Comparison of ENCODE assay signal across 8 cellular contexts in genomic region chr4:98482847-98483806, GRCh38.
A peak's percentile ranks its signal among the peaks of the same experiment; 100 is the strongest.
DNase-seq lines count a peak whose midpoint lies in the region; ATAC-seq and TF ChIP-seq lines count a peak whose summit lies in the region.

No MANE protein-coding gene starts in this region.

- TF ChIP-seq CTCF in coronary artery (IDR thresholded peaks at IDR 0.05), result no peak

- peak overlapping the region in 2 of 8 donors; percentile 28 to 37 for H3K4me3 Mint-ChIP-seq in CD4-positive, alpha-beta memory T cell
- H3K4me3 Mint-ChIP-seq in stimulated activated memory B cell treated with anti-CD40 and anti-IgM and Interleukin-4, amounts not matched to agents 10 μg/mL and 1 μg/mL and 100 μg/mL, for 72 hours, result peak overlapping the region; percentile 46

- intact Hi-C loops in CD4-positive, alpha-beta memory T cell (cut with micrococcal nuclease), result no loop called here
- intact Hi-C loops in head of caudate nucleus (cut with DNase I), result no loop called here

- H3K4me3 ChIP-seq in CD4-positive, alpha-beta memory T cell (ENCODE audit: low read length in 2 of 2), result no peak overlapping the region
- no peak overlapping the region for H3K4me3 ChIP-seq in coronary artery

- POLR2A ChIA-PET in CD4-positive, alpha-beta memory T cell (lab: Charles Lee; ENCODE audit: partially characterized antibody), result no interaction called here

- no peaks in the 10 kb centered on the region for H3K27me3 ChIP-seq in CD4-positive, alpha-beta memory T cell (ENCODE audit: insufficient read depth, low read length)

- H3K4me1 Mint-ChIP-seq in CD4-positive, alpha-beta memory T cell, result peaks cover 17 to 49% (median 38%) of the 10 kb centered on the region in 4 donors
- H3K4me1 Mint-ChIP-seq in stimulated activated memory B cell treated with anti-CD40 and anti-IgM and Interleukin-4, amounts not matched to agents 10 μg/mL and 1 μg/mL and 100 μg/mL, for 72 hours, result peaks cover 40% of the 10 kb centered on the region

- H3K27me3 Mint-ChIP-seq in CD4-positive, alpha-beta memory T cell, result no peaks in the 10 kb centered on the region
- no peaks in the 10 kb centered on the region for H3K27me3 Mint-ChIP-seq in stimulated activated memory B cell treated with anti-CD40 and anti-IgM and Interleukin-4, amounts not matched to agents 10 μg/mL and 1 μg/mL and 100 μg/mL, for 72 hours

- no peak for DNase-seq in CD4-positive, alpha-beta memory T cell
- DNase-seq in amniotic epithelial cell (ENCODE audit: low read depth), result peak; percentile 55
- no peak for DNase-seq in SHP77 treated with DMSO at 0.1 percent for 48 hours (lab: John Stamatoyannopoulos, UW)
- DNase-seq in coronary artery (ENCODE audit: low spot score), result no peak
- DNase-seq in head of caudate nucleus, result no peak

- no peaks in the 10 kb centered on the region for H3K36me3 ChIP-seq in CD4-positive, alpha-beta memory T cell (ENCODE audit: insufficient read depth, low read length)

- H3K27ac ChIP-seq in CD4-positive, alpha-beta memory T cell (ENCODE audit: low read depth, low read length), result no peak overlapping the region
- H3K27ac ChIP-seq in coronary artery, result no peak overlapping the region

- CTCF ChIA-PET in CD4-positive, alpha-beta memory T cell (lab: Charles Lee; ENCODE audit: partially characterized antibody), result interaction anchor here (1.6 to 3.5 kb wide), 3 partner anchors 12 to 38 kb away, joined by 3 to 16 read pairs (median 4); no protein-coding TSS in a partner anchor

- peaks cover 19% of the 10 kb centered on the region for H3K4me1 ChIP-seq in CD4-positive, alpha-beta memory T cell (ENCODE audit: insufficient read depth, low read length)

- ATAC-seq in GM21360 (IDR thresholded peaks at IDR 0.05; ENCODE audit: unreplicated experiment) (peak; percentile 94), HG03558 (IDR thresholded peaks at IDR 0.05; ENCODE audit: extremely low read depth, unreplicated experiment) (peak; percentile 94)
- peak; percentile 96 for ATAC-seq in stimulated activated memory B cell treated with anti-CD40 and anti-IgM and Interleukin-4, amounts not matched to agents 10 μg/mL and 1 μg/mL and 100 μg/mL, for 72 hours

- H3K9me3 Mint-ChIP-seq in CD4-positive, alpha-beta memory T cell, result no peaks in the 10 kb centered on the region
- H3K9me3 Mint-ChIP-seq in stimulated activated memory B cell treated with anti-CD40 and anti-IgM and Interleukin-4, amounts not matched to agents 10 μg/mL and 1 μg/mL and 100 μg/mL, for 72 hours, result no peaks in the 10 kb centered on the region

- H3K36me3 Mint-ChIP-seq in CD4-positive, alpha-beta memory T cell, result peaks cover 21 to 28% of the 10 kb centered on the region in 2 donors
- H3K36me3 Mint-ChIP-seq in stimulated activated memory B cell treated with anti-CD40 and anti-IgM and Interleukin-4, amounts not matched to agents 10 μg/mL and 1 μg/mL and 100 μg/mL, for 72 hours, result peaks cover 15% of the 10 kb centered on the region

- H3K27ac Mint-ChIP-seq in CD4-positive, alpha-beta memory T cell, result peak overlapping the region in 6 of 7 donors; percentile 44 to 78 (median 62)
- peak overlapping the region; percentile 82 for H3K27ac Mint-ChIP-seq in stimulated activated memory B cell treated with anti-CD40 and anti-IgM and Interleukin-4, amounts not matched to agents 10 μg/mL and 1 μg/mL and 100 μg/mL, for 72 hours

- no peaks in the 10 kb centered on the region for H3K9me3 ChIP-seq in CD4-positive, alpha-beta memory T cell (ENCODE audit: control insufficient read depth in 1 of 2, low read length in 2 of 2)
